In the genomic region with DNA sequence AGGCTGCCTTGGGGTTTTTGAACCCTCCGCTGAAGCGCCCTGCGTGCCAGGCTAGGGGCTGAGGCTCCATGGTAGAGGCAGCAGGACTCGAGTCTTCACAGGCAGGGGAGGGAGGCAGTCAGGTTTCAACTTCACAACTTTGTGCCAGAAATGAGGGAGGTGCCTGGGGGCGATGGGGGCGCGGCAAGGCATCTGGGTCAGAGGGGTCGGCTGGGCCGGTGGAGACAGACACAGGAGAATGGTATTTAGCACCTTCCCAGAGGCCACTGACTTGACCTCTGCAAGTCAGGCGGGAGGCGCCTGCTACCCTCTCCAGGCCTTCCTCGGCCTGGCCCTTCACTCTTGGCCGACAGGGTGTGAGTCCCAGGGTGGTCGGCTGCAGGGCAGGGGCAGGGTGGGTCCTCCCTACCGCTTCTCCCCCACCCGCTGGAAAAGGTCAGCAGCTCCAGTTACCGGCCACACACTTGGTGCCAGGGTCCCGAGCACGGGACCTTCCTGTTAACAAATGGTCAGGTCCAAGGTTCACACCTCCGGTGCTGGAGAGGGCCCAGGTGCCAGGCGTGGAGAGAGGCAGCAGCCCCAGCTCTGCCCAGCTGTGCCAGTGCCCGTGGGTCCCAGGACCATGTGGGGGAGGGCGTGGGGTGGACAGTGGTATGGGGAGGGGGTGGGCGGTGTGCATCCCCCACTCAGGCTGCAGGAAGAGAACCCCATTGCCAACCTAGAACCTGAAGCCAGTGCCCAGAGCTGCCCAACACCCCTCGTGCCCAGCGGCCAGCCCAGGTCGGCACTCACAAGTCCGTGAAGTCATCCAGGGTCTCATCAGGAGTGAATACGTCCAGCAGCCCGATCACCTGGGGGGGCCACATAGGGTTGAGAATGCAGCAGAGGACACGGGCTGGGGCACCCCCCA, we compare ENCODE assay signal across 22 cellular contexts. TPM values are rescaled to one million over a fixed set of nuclear protein-coding genes. Genes with fewer than 3 reads are reported as not detected.
DNase-seq lines count a peak whose midpoint lies in the region; ATAC-seq and TF ChIP-seq lines count a peak whose summit lies in the region.
"Had no signal": no experiment of that assay in that cellular context is flagged by ENCODE, and none has a peak within 500 bp of the region (broad histone marks: within the 10 kb centered on the region; RNA-seq: fewer than 3 reads in every experiment).

No MANE protein-coding gene starts in this region.

- no peak for TF ChIP-seq EP300 in stomach (IDR thresholded peaks at IDR 0.05)

- no peaks in the 10 kb centered on the region for H3K9me3 ChIP-seq in mucosa of descending colon
- H3K9me3 ChIP-seq in stomach, result no peaks in the 10 kb centered on the region
- H3K9me3 ChIP-seq: SJCRH30 had no signal

- H3K27me3 ChIP-seq in stomach, result peaks cover 0 to 50% (median 19%) of the 10 kb centered on the region in 3 donors
- H3K27me3 ChIP-seq: SJCRH30 had no signal

- TF ChIP-seq CTCF in mucosa of descending colon (IDR thresholded peaks at IDR 0.05) (no peak), stomach (IDR thresholded peaks at IDR 0.05) (no peak)

- WGBS in stomach, 5 donors, result 48 to 73% (median 55%) methylated on average over 19 to 31 of the region's 31 CpGs

- TF ChIP-seq POLR2A in stomach (IDR thresholded peaks at IDR 0.05), result no peak

- no peak overlapping the region for H3K4me3 ChIP-seq in mucosa of descending colon
- no peak overlapping the region for H3K4me3 ChIP-seq in stomach
- H3K4me3 ChIP-seq: SJCRH30 had no signal

- H3K27ac ChIP-seq in stomach, result no peak overlapping the region
- H3K27ac ChIP-seq: KMS-11, SJCRH30 had no signal

- DNase-seq in Right ventricle myocardium superior (no peak), left cardiac atrium (no peak), left colon (no peak), mucosa of descending colon (no peak), stomach (peak; percentile 64), NCI-H1092 treated with DMSO at 0.1 percent for 48 hours (lab: John Stamatoyannopoulos, UW) (no peak), NCI-H526 treated with DMSO at 0.1 percent for 48 hours (lab: John Stamatoyannopoulos, UW) (no peak)
- DNase-seq: Calu3, DMS53, EL, GOT3, MV-4-11, NCI-H1417 treated with DMSO at 0.1 percent for 48 hours, NCI-H187 treated with DMSO at 0.1 percent for 48 hours, NCI-H2227 treated with DMSO at 0.1 percent for 48 hours, NCI-H524 treated with DMSO at 0.1 percent for 48 hours, PC-3, RPMI8226, SJCRH30 had no signal

- intact Hi-C loops in Right ventricle myocardium superior (cut with DNase I) (no loop called here), left cardiac atrium (cut with DNase I) (no loop called here), left colon (cut with DNase I, micrococcal nuclease) (no loop called here), mucosa of descending colon (cut with DNase I, micrococcal nuclease) (no loop called here), stomach (cut with DNase I; ENCODE audit: low total_unique reads) (loop anchor here (10.0 kb wide), 1 partner anchor 247 kb away; a partner anchor contains a TSS)

- ATAC-seq in Right ventricle myocardium superior (ENCODE audit: poor library complexity) (peak; percentile 26), left cardiac atrium (no peak), left colon (peak; percentile 44), mucosa of descending colon (peak; percentile 6), HG03378 (IDR thresholded peaks at IDR 0.05; ENCODE audit: unreplicated experiment) (no peak)
- ATAC-seq: CD8-positive, alpha-beta T cell; PC-3 had no signal

- H3K4me1 ChIP-seq in mucosa of descending colon (ENCODE audit: low read depth) (peaks cover 14% of the 10 kb centered on the region), stomach (peaks cover 15 to 53% (median 49%) of the 10 kb centered on the region in 4 donors)

- no peaks in the 10 kb centered on the region for H3K36me3 ChIP-seq in mucosa of descending colon (ENCODE audit: low read depth)
- H3K36me3 ChIP-seq in stomach, result peaks cover 0 to 12% (median 4%) of the 10 kb centered on the region in 4 donors

RNA-seq across cellular contexts. Expression of a gene that starts 3.8 kb away (rescaled TPM):
- total RNA-seq in Right ventricle myocardium superior, result 13.2 TPM
- 10 to 100 TPM; 13.2 to 14.7 TPM for total RNA-seq in left cardiac atrium
- total RNA-seq in left colon, result 1 to 10 TPM; 3.0 to 3.1 TPM
- 1 to 10 TPM; 2.3 to 6.5 (median 5.2) TPM for total RNA-seq in mucosa of descending colon
- 10 to 100 TPM in 2 of 5 donors, 1 to 10 TPM in 3; 5.2 to 49.6 (median 9.3) TPM for total RNA-seq in stomach
- polyA plus RNA-seq in stomach, result 1 to 10 TPM; 4.7 to 9.3 (median 7.1) TPM

RNA-seq across cellular contexts. Expression of a gene that starts 6.6 kb away (rescaled TPM):
- total RNA-seq in Right ventricle myocardium superior, result 12.0 TPM
- 10 to 100 TPM; 11.2 to 14.2 TPM for total RNA-seq in left cardiac atrium
- total RNA-seq in left colon, result 10 to 100 TPM; 48.3 to 49.2 TPM
- total RNA-seq in mucosa of descending colon, result 10 to 100 TPM; 39.5 to 66.3 (median 47.8) TPM
- total RNA-seq in stomach, result 100 to 1,000 TPM in 2 of 5 donors, 10 to 100 TPM in 3; 15.4 to 156 (median 74.1) TPM
- 10 to 100 TPM; 24.7 to 41.4 (median 36.2) TPM for polyA plus RNA-seq in stomach

RNA-seq across cellular contexts. Expression of a gene that starts 12.5 kb away (rescaled TPM):
- total RNA-seq in Right ventricle myocardium superior, result 8.5 TPM
- 10 to 100 TPM; 13.3 to 15.4 TPM for total RNA-seq in left cardiac atrium
- 1 to 10 TPM; 1.2 to 1.9 TPM for total RNA-seq in left colon
- 1 to 10 TPM; 1.8 to 4.3 (median 3.2) TPM for total RNA-seq in mucosa of descending colon
- 10 to 100 TPM in 1 of 5 donors, 1 to 10 TPM in 2, under 1 TPM in 1, not detected in 1; 0.29 to 10.1 (median 5.7) TPM for total RNA-seq in stomach
- 10 to 100 TPM in 2 of 3 donors, 1 to 10 TPM in 1; 8.5 to 13.6 (median 12.3) TPM for polyA plus RNA-seq in stomach

RNA-seq across cellular contexts. Expression of a gene that starts 12.9 kb away (rescaled TPM):
- total RNA-seq in Right ventricle myocardium superior (14.1 TPM), left cardiac atrium (10 to 100 TPM; 20.4 to 22.0 TPM), left colon (10 to 100 TPM; 26.3 to 31.6 TPM), mucosa of descending colon (10 to 100 TPM; 34.5 to 41.6 (median 40.5) TPM), stomach (100 to 1,000 TPM in 1 of 5 donors, 10 to 100 TPM in 4; 40.4 to 112 (median 91.5) TPM)
- polyA plus RNA-seq in stomach, result 10 to 100 TPM; 37.8 to 59.0 (median 38.8) TPM

RNA-seq across cellular contexts. Expression of a gene that starts 49.7 kb away (rescaled TPM):
- total RNA-seq in Right ventricle myocardium superior (68.3 TPM), left cardiac atrium (10 to 100 TPM; 76.2 to 91.5 TPM), left colon (100 to 1,000 TPM; 290 TPM), mucosa of descending colon (100 to 1,000 TPM; 232 to 318 (median 250) TPM), stomach (100 to 1,000 TPM; 105 to 648 (median 400) TPM)
- 100 to 1,000 TPM in 2 of 3 donors, 10 to 100 TPM in 1; 50.3 to 197 (median 147) TPM for polyA plus RNA-seq in stomach

Comparison
In these comparisons a context has a peak if more than half of its experiments do, and no peak if none do; other contexts are left out.
1. ATAC-seq: peak in Right ventricle myocardium superior (single experiment), left colon (single experiment) and mucosa of descending colon (single experiment); none in left cardiac atrium (0 of 2) and HG03378 (single experiment).